ENCODE assay signal across 1 cellular context in the genomic region with DNA sequence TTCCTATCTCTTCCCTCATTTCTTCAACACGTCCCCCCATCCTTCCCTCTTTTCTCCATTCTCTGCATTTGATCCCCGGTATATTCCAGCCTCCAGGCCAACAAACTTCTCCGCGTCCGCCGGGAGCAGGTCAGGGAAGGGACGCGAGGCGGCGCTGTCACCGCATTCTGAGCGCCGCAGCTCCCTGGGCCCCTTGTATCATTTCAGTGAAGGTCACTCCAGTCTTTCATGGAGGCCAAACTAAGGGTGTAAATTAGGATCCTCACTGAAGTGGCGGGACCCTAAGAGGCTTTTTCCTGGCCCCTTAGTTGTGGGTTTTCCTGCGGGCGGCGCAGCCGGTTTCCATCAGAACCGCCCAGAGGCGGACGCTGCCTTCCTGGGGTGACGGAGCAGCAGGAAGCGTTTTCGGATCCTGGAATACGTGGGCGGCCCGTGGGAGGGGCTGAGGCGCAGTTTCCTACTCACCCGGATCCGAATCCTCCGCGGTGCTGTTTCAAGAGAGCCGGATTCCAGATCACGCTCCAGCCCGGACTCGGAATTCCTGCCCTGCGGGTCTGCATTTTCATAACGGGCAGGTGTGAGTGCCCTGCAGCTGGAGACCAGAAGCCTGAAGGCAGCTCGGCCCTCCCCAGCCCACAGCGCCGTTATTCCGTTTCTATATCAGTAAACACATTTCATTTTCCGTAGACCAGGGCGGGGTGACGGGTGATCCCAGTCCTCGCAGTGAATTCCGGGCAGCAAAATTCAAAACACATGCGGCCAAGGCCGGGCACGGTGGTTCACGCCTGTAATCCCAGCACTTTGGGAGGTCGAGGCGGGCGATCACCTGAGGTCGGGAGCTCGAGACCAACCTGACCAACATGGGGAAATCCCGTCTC.
TF ChIP-seq lines count a peak whose summit lies in the region.

No MANE protein-coding gene starts in this region.

TF ChIP-seq in K562, 482 proteins besides CTCF, POLR2A, EP300 and RAD21 (continued from another document and continues in another):
- TF ChIP-seq, protein P1, sequence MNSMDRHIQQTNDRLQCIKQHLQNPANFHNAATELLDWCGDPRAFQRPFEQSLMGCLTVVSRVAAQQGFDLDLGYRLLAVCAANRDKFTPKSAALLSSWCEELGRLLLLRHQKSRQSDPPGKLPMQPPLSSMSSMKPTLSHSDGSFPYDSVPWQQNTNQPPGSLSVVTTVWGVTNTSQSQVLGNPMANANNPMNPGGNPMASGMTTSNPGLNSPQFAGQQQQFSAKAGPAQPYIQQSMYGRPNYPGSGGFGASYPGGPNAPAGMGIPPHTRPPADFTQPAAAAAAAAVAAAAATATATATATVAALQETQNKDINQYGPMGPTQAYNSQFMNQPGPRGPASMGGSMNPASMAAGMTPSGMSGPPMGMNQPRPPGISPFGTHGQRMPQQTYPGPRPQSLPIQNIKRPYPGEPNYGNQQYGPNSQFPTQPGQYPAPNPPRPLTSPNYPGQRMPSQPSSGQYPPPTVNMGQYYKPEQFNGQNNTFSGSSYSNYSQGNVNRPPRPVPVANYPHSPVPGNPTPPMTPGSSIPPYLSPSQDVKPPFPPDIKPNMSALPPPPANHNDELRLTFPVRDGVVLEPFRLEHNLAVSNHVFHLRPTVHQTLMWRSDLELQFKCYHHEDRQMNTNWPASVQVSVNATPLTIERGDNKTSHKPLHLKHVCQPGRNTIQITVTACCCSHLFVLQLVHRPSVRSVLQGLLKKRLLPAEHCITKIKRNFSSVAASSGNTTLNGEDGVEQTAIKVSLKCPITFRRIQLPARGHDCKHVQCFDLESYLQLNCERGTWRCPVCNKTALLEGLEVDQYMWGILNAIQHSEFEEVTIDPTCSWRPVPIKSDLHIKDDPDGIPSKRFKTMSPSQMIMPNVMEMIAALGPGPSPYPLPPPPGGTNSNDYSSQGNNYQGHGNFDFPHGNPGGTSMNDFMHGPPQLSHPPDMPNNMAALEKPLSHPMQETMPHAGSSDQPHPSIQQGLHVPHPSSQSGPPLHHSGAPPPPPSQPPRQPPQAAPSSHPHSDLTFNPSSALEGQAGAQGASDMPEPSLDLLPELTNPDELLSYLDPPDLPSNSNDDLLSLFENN (IDR thresholded peaks at IDR 0.05; ENCODE audit: low read depth in 2 of 2, low read length in 2 of 2): no peak; a peak in 2 of 4 replicates
- TF ChIP-seq NR3C1 (CRISPR knock-in tag; IDR thresholded peaks at IDR 0.05) (no peak), KAT2B (IDR thresholded peaks at IDR 0.05; ENCODE audit: low read depth, low read length) (no peak), SMARCC2 (IDR thresholded peaks at IDR 0.05; ENCODE audit: low read depth) (no peak), CREM (IDR thresholded peaks at IDR 0.05; ENCODE audit: low read depth) (peak; percentile 75), GABPB2 (CRISPR knock-in tag; conservative IDR thresholded peaks at IDR 0.05) (no peak), POLR3G (IDR thresholded peaks at IDR 0.05; ENCODE audit: extremely low read depth, insufficient read length, insufficient replicate concordance) (no peak), CREB1 (IDR thresholded peaks at IDR 0.05) (peak; percentile 44), CREB1 (CRISPR knock-in tag; IDR thresholded peaks at IDR 0.05) (peak; percentile 63; the same call in 1 of the 2 replicates), ZNF778 (CRISPR knock-in tag; IDR thresholded peaks at IDR 0.05) (no peak), NR2C1 (IDR thresholded peaks at IDR 0.05) (peak; percentile 71), NR2C1 (tag; IDR thresholded peaks at IDR 0.05) (peak; percentile 82), NCOA2 (IDR thresholded peaks at IDR 0.05; ENCODE audit: partially characterized antibody in 2 of 2) (no peak), SRSF1 (IDR thresholded peaks at IDR 0.05; ENCODE audit: low read depth, low read length) (no peak), SOX6 (IDR thresholded peaks at IDR 0.05) (peak; percentile 60; the same call in 1 of the 2 replicates), ELF1 (tag; IDR thresholded peaks at IDR 0.05) (peak; percentile 66), NFE2 (IDR thresholded peaks at IDR 0.05; ENCODE audit: low read depth) (no peak; the same call in 1 of the 2 replicates), CBX5 (IDR thresholded peaks at IDR 0.05; ENCODE audit: borderline replicate concordance, low read depth) (0 out of 2 replicates have a peak, but pooled peaks have one; percentile 4), ZNF583 (CRISPR knock-in tag; IDR thresholded peaks at IDR 0.05) (no peak), TFAM (CRISPR knock-in tag; conservative IDR thresholded peaks at IDR 0.05) (no peak), NFIC (IDR thresholded peaks at IDR 0.05) (peak; percentile 39), RBM22 (IDR thresholded peaks at IDR 0.05; ENCODE audit: low read depth, low read length, poor library complexity, severe bottlenecking) (no peak), MXI1 (IDR thresholded peaks at IDR 0.05; ENCODE audit: low read depth, low read length) (no peak), TAF15 (IDR thresholded peaks at IDR 0.05; ENCODE audit: low read depth, low read length) (no peak), RBBP5 (IDR thresholded peaks at IDR 0.05; ENCODE audit: borderline replicate concordance, insufficient read depth, low read length, poor library complexity, severe bottlenecking) (no peak), ETV5 (CRISPR knock-in tag; IDR thresholded peaks at IDR 0.05; ENCODE audit: low read depth) (peak; percentile 50), PRMT5 (CRISPR knock-in tag; IDR thresholded peaks at IDR 0.05) (no peak), ZNF263 (CRISPR knock-in tag; IDR thresholded peaks at IDR 0.05; ENCODE audit: borderline replicate concordance) (0 out of 2 replicates have a peak, but pooled peaks have one; percentile 27), E2F3 (CRISPR knock-in tag; IDR thresholded peaks at IDR 0.05) (no peak), U2AF1 (optimal IDR thresholded peaks at IDR 0.05; ENCODE audit: low read depth, low read length) (no peak), CBX1 (IDR thresholded peaks at IDR 0.05; ENCODE audit: low read depth) (no peak), ZSCAN32 (CRISPR knock-in tag; IDR thresholded peaks at IDR 0.05) (no peak), SLC30A9 (CRISPR knock-in tag; IDR thresholded peaks at IDR 0.05) (no peak), ZNF586 (CRISPR knock-in tag; conservative IDR thresholded peaks at IDR 0.05) (no peak), BMI1 (IDR thresholded peaks at IDR 0.05; ENCODE audit: low read length) (no peak), HEY1 (CRISPR knock-in tag; IDR thresholded peaks at IDR 0.05; ENCODE audit: borderline replicate concordance) (0 out of 2 replicates have a peak, but pooled peaks have one; percentile 30), ZNF431 (CRISPR knock-in tag; IDR thresholded peaks at IDR 0.05) (peak; percentile 48; the same call in 1 of the 2 replicates)
- TF ChIP-seq, protein P2, sequence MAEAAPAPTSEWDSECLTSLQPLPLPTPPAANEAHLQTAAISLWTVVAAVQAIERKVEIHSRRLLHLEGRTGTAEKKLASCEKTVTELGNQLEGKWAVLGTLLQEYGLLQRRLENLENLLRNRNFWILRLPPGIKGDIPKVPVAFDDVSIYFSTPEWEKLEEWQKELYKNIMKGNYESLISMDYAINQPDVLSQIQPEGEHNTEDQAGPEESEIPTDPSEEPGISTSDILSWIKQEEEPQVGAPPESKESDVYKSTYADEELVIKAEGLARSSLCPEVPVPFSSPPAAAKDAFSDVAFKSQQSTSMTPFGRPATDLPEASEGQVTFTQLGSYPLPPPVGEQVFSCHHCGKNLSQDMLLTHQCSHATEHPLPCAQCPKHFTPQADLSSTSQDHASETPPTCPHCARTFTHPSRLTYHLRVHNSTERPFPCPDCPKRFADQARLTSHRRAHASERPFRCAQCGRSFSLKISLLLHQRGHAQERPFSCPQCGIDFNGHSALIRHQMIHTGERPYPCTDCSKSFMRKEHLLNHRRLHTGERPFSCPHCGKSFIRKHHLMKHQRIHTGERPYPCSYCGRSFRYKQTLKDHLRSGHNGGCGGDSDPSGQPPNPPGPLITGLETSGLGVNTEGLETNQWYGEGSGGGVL (CRISPR knock-in tag; IDR thresholded peaks at IDR 0.05): no peak
- TF ChIP-seq, protein P3, sequence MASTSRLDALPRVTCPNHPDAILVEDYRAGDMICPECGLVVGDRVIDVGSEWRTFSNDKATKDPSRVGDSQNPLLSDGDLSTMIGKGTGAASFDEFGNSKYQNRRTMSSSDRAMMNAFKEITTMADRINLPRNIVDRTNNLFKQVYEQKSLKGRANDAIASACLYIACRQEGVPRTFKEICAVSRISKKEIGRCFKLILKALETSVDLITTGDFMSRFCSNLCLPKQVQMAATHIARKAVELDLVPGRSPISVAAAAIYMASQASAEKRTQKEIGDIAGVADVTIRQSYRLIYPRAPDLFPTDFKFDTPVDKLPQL (IDR thresholded peaks at IDR 0.05; ENCODE audit: extremely low read depth, insufficient read length): no peak
- TF ChIP-seq, protein P4, sequence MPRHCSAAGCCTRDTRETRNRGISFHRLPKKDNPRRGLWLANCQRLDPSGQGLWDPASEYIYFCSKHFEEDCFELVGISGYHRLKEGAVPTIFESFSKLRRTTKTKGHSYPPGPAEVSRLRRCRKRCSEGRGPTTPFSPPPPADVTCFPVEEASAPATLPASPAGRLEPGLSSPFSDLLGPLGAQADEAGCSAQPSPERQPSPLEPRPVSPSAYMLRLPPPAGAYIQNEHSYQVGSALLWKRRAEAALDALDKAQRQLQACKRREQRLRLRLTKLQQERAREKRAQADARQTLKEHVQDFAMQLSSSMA (CRISPR knock-in tag; IDR thresholded peaks at IDR 0.05): no peak
- TF ChIP-seq, protein P5, sequence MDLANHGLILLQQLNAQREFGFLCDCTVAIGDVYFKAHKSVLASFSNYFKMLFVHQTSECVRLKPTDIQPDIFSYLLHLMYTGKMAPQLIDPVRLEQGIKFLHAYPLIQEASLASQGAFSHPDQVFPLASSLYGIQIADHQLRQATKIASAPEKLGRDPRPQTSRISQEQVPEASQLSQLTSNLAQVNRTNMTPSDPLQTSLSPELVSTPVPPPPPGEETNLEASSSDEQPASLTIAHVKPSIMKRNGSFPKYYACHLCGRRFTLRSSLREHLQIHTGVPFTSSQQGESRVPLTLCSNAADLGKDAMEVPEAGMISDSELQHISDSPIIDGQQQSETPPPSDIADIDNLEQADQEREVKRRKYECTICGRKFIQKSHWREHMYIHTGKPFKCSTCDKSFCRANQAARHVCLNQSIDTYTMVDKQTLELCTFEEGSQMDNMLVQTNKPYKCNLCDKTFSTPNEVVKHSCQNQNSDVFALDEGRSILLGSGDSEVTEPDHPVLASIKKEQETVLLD (IDR thresholded peaks at IDR 0.05): no peak; the same call in 1 of the 2 replicates
- TF ChIP-seq, protein P6, sequence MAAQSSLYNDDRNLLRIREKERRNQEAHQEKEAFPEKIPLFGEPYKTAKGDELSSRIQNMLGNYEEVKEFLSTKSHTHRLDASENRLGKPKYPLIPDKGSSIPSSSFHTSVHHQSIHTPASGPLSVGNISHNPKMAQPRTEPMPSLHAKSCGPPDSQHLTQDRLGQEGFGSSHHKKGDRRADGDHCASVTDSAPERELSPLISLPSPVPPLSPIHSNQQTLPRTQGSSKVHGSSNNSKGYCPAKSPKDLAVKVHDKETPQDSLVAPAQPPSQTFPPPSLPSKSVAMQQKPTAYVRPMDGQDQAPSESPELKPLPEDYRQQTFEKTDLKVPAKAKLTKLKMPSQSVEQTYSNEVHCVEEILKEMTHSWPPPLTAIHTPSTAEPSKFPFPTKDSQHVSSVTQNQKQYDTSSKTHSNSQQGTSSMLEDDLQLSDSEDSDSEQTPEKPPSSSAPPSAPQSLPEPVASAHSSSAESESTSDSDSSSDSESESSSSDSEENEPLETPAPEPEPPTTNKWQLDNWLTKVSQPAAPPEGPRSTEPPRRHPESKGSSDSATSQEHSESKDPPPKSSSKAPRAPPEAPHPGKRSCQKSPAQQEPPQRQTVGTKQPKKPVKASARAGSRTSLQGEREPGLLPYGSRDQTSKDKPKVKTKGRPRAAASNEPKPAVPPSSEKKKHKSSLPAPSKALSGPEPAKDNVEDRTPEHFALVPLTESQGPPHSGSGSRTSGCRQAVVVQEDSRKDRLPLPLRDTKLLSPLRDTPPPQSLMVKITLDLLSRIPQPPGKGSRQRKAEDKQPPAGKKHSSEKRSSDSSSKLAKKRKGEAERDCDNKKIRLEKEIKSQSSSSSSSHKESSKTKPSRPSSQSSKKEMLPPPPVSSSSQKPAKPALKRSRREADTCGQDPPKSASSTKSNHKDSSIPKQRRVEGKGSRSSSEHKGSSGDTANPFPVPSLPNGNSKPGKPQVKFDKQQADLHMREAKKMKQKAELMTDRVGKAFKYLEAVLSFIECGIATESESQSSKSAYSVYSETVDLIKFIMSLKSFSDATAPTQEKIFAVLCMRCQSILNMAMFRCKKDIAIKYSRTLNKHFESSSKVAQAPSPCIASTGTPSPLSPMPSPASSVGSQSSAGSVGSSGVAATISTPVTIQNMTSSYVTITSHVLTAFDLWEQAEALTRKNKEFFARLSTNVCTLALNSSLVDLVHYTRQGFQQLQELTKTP (IDR thresholded peaks at IDR 0.05; ENCODE audit: low read depth in 1 of 2, partially characterized antibody in 2 of 2): peak in 1 of 2 experiments; percentile 35
- TF ChIP-seq, protein P7, sequence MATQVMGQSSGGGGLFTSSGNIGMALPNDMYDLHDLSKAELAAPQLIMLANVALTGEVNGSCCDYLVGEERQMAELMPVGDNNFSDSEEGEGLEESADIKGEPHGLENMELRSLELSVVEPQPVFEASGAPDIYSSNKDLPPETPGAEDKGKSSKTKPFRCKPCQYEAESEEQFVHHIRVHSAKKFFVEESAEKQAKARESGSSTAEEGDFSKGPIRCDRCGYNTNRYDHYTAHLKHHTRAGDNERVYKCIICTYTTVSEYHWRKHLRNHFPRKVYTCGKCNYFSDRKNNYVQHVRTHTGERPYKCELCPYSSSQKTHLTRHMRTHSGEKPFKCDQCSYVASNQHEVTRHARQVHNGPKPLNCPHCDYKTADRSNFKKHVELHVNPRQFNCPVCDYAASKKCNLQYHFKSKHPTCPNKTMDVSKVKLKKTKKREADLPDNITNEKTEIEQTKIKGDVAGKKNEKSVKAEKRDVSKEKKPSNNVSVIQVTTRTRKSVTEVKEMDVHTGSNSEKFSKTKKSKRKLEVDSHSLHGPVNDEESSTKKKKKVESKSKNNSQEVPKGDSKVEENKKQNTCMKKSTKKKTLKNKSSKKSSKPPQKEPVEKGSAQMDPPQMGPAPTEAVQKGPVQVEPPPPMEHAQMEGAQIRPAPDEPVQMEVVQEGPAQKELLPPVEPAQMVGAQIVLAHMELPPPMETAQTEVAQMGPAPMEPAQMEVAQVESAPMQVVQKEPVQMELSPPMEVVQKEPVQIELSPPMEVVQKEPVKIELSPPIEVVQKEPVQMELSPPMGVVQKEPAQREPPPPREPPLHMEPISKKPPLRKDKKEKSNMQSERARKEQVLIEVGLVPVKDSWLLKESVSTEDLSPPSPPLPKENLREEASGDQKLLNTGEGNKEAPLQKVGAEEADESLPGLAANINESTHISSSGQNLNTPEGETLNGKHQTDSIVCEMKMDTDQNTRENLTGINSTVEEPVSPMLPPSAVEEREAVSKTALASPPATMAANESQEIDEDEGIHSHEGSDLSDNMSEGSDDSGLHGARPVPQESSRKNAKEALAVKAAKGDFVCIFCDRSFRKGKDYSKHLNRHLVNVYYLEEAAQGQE (CRISPR knock-in tag; IDR thresholded peaks at IDR 0.05; ENCODE audit: low read depth): peak; percentile 61; the same call in 1 of the 2 replicates
